8 cellular contexts compared by ENCODE assay signal in genomic region chr19:50383852-50384684, GRCh38. TPM values are rescaled to one million over a fixed set of nuclear protein-coding genes. Genes with fewer than 3 reads are reported as not detected.
DNase-seq lines count a peak whose midpoint lies in the region; ATAC-seq and TF ChIP-seq lines count a peak whose summit lies in the region.

TSS of gene POLD1 (plus strand) at chr19:50384347. CDS start at chr19:50398852, 14,505 bp downstream.

- H3K27ac ChIP-seq in right atrium auricular region (peak within 1 kb of the TSS; percentile 82 to 88), uterus (peak within 1 kb of the TSS; percentile 78 to 87)

- peak; percentile 94 for DNase-seq in NCI-H187 treated with DMSO at 0.1 percent for 48 hours (lab: John Stamatoyannopoulos, UW)
- peak; percentile 41 to 96 (median 90) for DNase-seq in anterior cingulate cortex (lab: John Stamatoyannopoulos, UW)
- peak; percentile 97 for DNase-seq in right atrium auricular region (ENCODE audit: low spot score)
- DNase-seq in pulmonary artery endothelial cell (ENCODE audit: low read depth, low spot score), result peak; percentile 88
- DNase-seq in uterus, result peak; percentile 97

- intact Hi-C loops in T-helper 2 cell treated with Interferon-gamma antibody and Interleukin-4, amounts not matched to agents 100 ng/mL and 5 ng/mL, for 36 hours (cut with micrococcal nuclease), result loop anchor here (1.0 to 5.0 kb wide), 5 partner anchors 8 to 51 kb away; partner anchors contain the start of genes MYBPC2 and NR1H2
- intact Hi-C loops in uterus (cut with DNase I; ENCODE audit: low total_unique reads), result no loop called here

- H3K27me3 ChIP-seq in right atrium auricular region (no peaks in the 10 kb centered on the region), uterus (no peaks in the 10 kb centered on the region)

- TF ChIP-seq CTCF in right atrium auricular region (IDR thresholded peaks at IDR 0.05) (no peak), uterus (IDR thresholded peaks at IDR 0.05) (peak in 1 of 4 experiments; percentile 6)

- H3K4me1 ChIP-seq in right atrium auricular region (peaks cover 0 to 33% of the 10 kb centered on the region in 2 donors), uterus (peaks cover 0 to 4% of the 10 kb centered on the region in 2 donors)

- H3K9me3 ChIP-seq in right atrium auricular region (no peaks in the 10 kb centered on the region), uterus (no peaks in the 10 kb centered on the region)

- ATAC-seq in GM18498 (IDR thresholded peaks at IDR 0.05; ENCODE audit: unreplicated experiment), result peak; percentile 87
- ATAC-seq in HG02943 (IDR thresholded peaks at IDR 0.05; ENCODE audit: low read depth, unreplicated experiment), result peak; percentile 72

- peak in 1 of 2 donors; percentile 42 for TF ChIP-seq POLR2A in uterus (IDR thresholded peaks at IDR 0.05)

- peak within 1 kb of the TSS; percentile 56 to 78 for H3K4me3 ChIP-seq in right atrium auricular region
- peak within 1 kb of the TSS; percentile 54 to 60 for H3K4me3 ChIP-seq in uterus

- peaks cover 37% of the 10 kb centered on the region for H3K36me3 ChIP-seq in right atrium auricular region
- H3K36me3 ChIP-seq in uterus, result no peaks in the 10 kb centered on the region

RNA-seq across cellular contexts. Expression of gene POLD1, which starts in this region (rescaled TPM):
- total RNA-seq in T-helper 2 cell treated with Interferon-gamma antibody and Interleukin-4, amounts not matched to agents 100 ng/mL and 5 ng/mL, for 36 hours, result 140 and 141 TPM in 2 replicates
- 1 to 10 TPM; 5.9 to 10.0 TPM for total RNA-seq in right atrium auricular region
- 82.0 and 88.6 TPM in 2 replicates for total RNA-seq in pulmonary artery endothelial cell
- 10 to 100 TPM; 10.6 to 47.9 (median 24.0) TPM for total RNA-seq in uterus

Comparison
In these comparisons a context has a peak if more than half of its experiments do, and no peak if none do; other contexts are left out.
1. Peak in every context shown above with its lines: DNase-seq, ATAC-seq, H3K4me3 ChIP-seq and H3K27ac ChIP-seq.